In the genomic region with DNA sequence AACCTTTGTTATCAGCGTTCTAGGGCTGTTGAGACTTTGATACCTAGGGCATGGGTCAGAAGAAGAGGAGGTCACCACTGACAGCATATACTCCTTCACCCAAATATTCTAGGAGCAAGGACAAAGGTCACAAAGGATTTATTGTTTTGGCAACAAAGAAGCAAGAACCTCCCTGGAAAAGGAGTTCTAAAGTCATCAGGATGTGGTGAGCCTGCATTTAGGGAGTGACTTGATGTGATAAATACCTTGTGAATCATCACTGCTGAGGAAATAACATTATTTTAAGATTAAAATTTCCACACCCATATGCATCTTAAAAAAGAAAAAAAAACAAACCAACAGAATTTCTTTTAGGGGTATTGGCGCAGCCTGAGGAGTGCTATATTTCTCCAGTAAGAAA, we compare ENCODE assay signal across 23 cellular contexts. TPM values are rescaled to one million over a fixed set of nuclear protein-coding genes. Genes with fewer than 3 reads are reported as not detected.
DNase-seq lines count a peak whose midpoint lies in the region; ATAC-seq, FAIRE-seq and TF ChIP-seq lines count a peak whose summit lies in the region.
"Had no signal": no experiment of that assay in that cellular context is flagged by ENCODE, and none has a peak within 500 bp of the region (broad histone marks: within the 10 kb centered on the region; RNA-seq: fewer than 3 reads in every experiment).

No MANE protein-coding gene starts in this region.

- no peak overlapping the region for H3K9ac ChIP-seq in astrocyte (ENCODE audit: low read length)
- H3K9ac ChIP-seq: BLaER1 had no signal

- peaks cover 10% of the 10 kb centered on the region for H3K36me3 ChIP-seq in astrocyte (ENCODE audit: insufficient read depth, low read length)
- H3K36me3 ChIP-seq: BLaER1, gastrocnemius medialis, pancreas had no signal

- H3K4me3 Mint-ChIP-seq in HFFc6 (no peak overlapping the region), astrocyte (ENCODE audit: unreplicated experiment) (no peak overlapping the region)
- H3K4me3 Mint-ChIP-seq: activated B cell treated with CpG ODN at 0.5 μM for 24 hours; activated naive CD8-positive, alpha-beta T cell treated with anti-CD3 and anti-CD28 coated beads, Interleukin-2, amount 10 ng/mL, durations not matched to agents 7 days and 5 days; T-helper 17 cell had no signal

- intact Hi-C loops in cardiac septum (cut with DNase I), result no loop called here

- peaks cover 4% of the 10 kb centered on the region for H3K4me1 ChIP-seq in astrocyte (ENCODE audit: insufficient read depth, low read length)
- H3K4me1 ChIP-seq: BLaER1, gastrocnemius medialis, pancreas had no signal

- H3K36me3 Mint-ChIP-seq in HFFc6 (ENCODE audit: low read depth) (peaks cover 50% of the 10 kb centered on the region), astrocyte (ENCODE audit: low read depth, unreplicated experiment) (no peaks in the 10 kb centered on the region)
- H3K36me3 Mint-ChIP-seq: activated naive CD8-positive, alpha-beta T cell treated with anti-CD3 and anti-CD28 coated beads, Interleukin-2, amount 10 ng/mL, durations not matched to agents 7 days and 5 days had no signal

- H3K4me1 Mint-ChIP-seq in HFFc6 (ENCODE audit: low read depth), result peaks cover 59% of the 10 kb centered on the region
- H3K4me1 Mint-ChIP-seq in astrocyte (ENCODE audit: low read depth, unreplicated experiment), result peaks cover 2% of the 10 kb centered on the region
- H3K4me1 Mint-ChIP-seq: activated B cell treated with CpG ODN at 0.5 μM for 24 hours had no signal

- H4K20me1 ChIP-seq in astrocyte (ENCODE audit: insufficient read depth, low read length), result no peaks in the 10 kb centered on the region
- H4K20me1 ChIP-seq: BLaER1 had no signal

- H3K79me2 ChIP-seq in astrocyte (ENCODE audit: insufficient read depth, low read length), result no peaks in the 10 kb centered on the region

- H3K4me3 ChIP-seq in astrocyte (ENCODE audit: insufficient read depth, low read depth, low read length), result no peak overlapping the region
- H3K4me3 ChIP-seq: BLaER1, gastrocnemius medialis, pancreas, skin epidermis, testis had no signal

- H2AFZ ChIP-seq in astrocyte (ENCODE audit: low read depth, low read length), result no peak overlapping the region

- TF ChIP-seq CTCF in HFFc6 (IDR thresholded peaks at IDR 0.05) (no peak), astrocyte (IDR thresholded peaks at IDR 0.05; ENCODE audit: insufficient read depth, low read depth, low read length) (no peak)

- H3K9me3 Mint-ChIP-seq in HFFc6, result no peaks in the 10 kb centered on the region
- H3K9me3 Mint-ChIP-seq in astrocyte (ENCODE audit: unreplicated experiment), result peaks cover 3% of the 10 kb centered on the region
- H3K9me3 Mint-ChIP-seq: activated B cell treated with CpG ODN at 0.5 μM for 24 hours; activated naive CD8-positive, alpha-beta T cell treated with anti-CD3 and anti-CD28 coated beads, Interleukin-2, amount 10 ng/mL, durations not matched to agents 7 days and 5 days had no signal

- no peaks in the 10 kb centered on the region for H3K27me3 ChIP-seq in astrocyte (ENCODE audit: insufficient read depth, low read length)
- H3K27me3 ChIP-seq: BLaER1, gastrocnemius medialis, pancreas, testis had no signal

- H3K9me3 ChIP-seq in astrocyte (ENCODE audit: insufficient read depth, low read depth, low read length), result no peaks in the 10 kb centered on the region
- H3K9me3 ChIP-seq: BLaER1, gastrocnemius medialis, pancreas, testis had no signal

- no peak for ATAC-seq in HG03139 (IDR thresholded peaks at IDR 0.05; ENCODE audit: unreplicated experiment)
- ATAC-seq: gastrocnemius medialis, left ventricle myocardium superior, pancreas, T-helper 17 cell had no signal

- H3K4me2 ChIP-seq in astrocyte (ENCODE audit: low read length), result no peak overlapping the region
- H3K4me2 ChIP-seq: BLaER1 had no signal

- H3K27ac ChIP-seq in astrocyte (ENCODE audit: low read depth, low read length), result no peak overlapping the region
- H3K27ac ChIP-seq: BLaER1, gastrocnemius medialis, pancreas, skin epidermis, testis had no signal

- peak overlapping the region; percentile 40; the same call in 1 of the 2 replicates for H3K27ac Mint-ChIP-seq in HFFc6
- no peak overlapping the region for H3K27ac Mint-ChIP-seq in astrocyte (ENCODE audit: unreplicated experiment)
- H3K27ac Mint-ChIP-seq: activated B cell treated with CpG ODN at 0.5 μM for 24 hours; activated naive CD8-positive, alpha-beta T cell treated with anti-CD3 and anti-CD28 coated beads, Interleukin-2, amount 10 ng/mL, durations not matched to agents 7 days and 5 days; T-helper 17 cell had no signal

- FAIRE-seq in astrocyte (lab: Jason Lieb, UNC) (no peak), urothelium cell line (lab: Jason Lieb, UNC) (no peak), H54 (lab: Jason Lieb, UNC) (no peak)
- FAIRE-seq: pancreas had no signal

- TF ChIP-seq POLR2A in H54 (IDR thresholded peaks at IDR 0.05; ENCODE audit: low read depth, low read length), result no peak

- 0 out of 2 replicates have a peak, but pooled peaks cover 4% of the 10 kb centered on the region for H3K27me3 Mint-ChIP-seq in HFFc6 (ENCODE audit: insufficient read depth)
- no peaks in the 10 kb centered on the region for H3K27me3 Mint-ChIP-seq in astrocyte (ENCODE audit: low read depth, unreplicated experiment)

- DNase-seq in HFFc6, result peak; percentile 24
- DNase-seq in astrocyte (ENCODE audit: low read depth), result peak; percentile 64
- DNase-seq in glomerular visceral epithelial cell (ENCODE audit: extremely low spot score), result peak; percentile 9
- peak; percentile 17 for DNase-seq in urothelium cell line (ENCODE audit: low spot score)
- no peak for DNase-seq in H54 (ENCODE audit: insufficient read length, low spot score)
- DNase-seq in cardiac septum (ENCODE audit: low spot score), result no peak
- DNase-seq: activated B cell treated with CpG ODN at 0.5 μM for 24 hours; activated naive CD8-positive, alpha-beta T cell treated with anti-CD3 and anti-CD28 coated beads, Interleukin-2, amount 10 ng/mL, durations not matched to agents 7 days and 5 days; central memory CD4-positive, alpha-beta T cell; DMS 273 treated with DMSO at 0.1 percent for 48 hours; effector memory CD4-positive, alpha-beta T cell; gastrocnemius medialis; left ventricle myocardium superior; NCI-H187; NCI-H446; pancreas; SHP77; T-helper 17 cell; testis had no signal

RNA-seq across cellular contexts. Expression of a gene that starts 13.9 kb away (rescaled TPM):
- not detected for total RNA-seq in HFFc6 (2021; fragmentation: NEBNext Ultra II Directional; extraction: Animal tissue kit (Norgen Biotek cat#: 25700))
- not detected in 2 replicates for total RNA-seq in astrocyte
- not detected for total RNA-seq in cardiac septum
- total RNA-seq: activated B cell treated with CpG ODN at 0.5 μM for 24 hours; activated naive CD8-positive, alpha-beta T cell treated with anti-CD3 and anti-CD28 coated beads, Interleukin-2, amount 10 ng/mL, durations not matched to agents 7 days and 5 days; gastrocnemius medialis; H4; left ventricle myocardium superior; pancreas; T-helper 17 cell; testis had no signal

RNA-seq across cellular contexts. Expression of a gene that starts 28.0 kb away (rescaled TPM):
- total RNA-seq in HFFc6 (2021; fragmentation: NEBNext Ultra II Directional; extraction: Animal tissue kit (Norgen Biotek cat#: 25700)), result 1 to 10 TPM in 3 of 6 experiments, under 1 TPM in 3; 0.74 to 2.3 (median 0.93) TPM
- total RNA-seq in astrocyte (0.26 and 0.57 TPM in 2 replicates), cardiac septum (not detected)
- total RNA-seq: activated B cell treated with CpG ODN at 0.5 μM for 24 hours, gastrocnemius medialis, H4, left ventricle myocardium superior, pancreas, T-helper 17 cell had no signal

RNA-seq across cellular contexts. Expression of a gene that starts 45.2 kb away (rescaled TPM):
- not detected for total RNA-seq in HFFc6 (2021; fragmentation: NEBNext Ultra II Directional; extraction: Animal tissue kit (Norgen Biotek cat#: 25700))
- total RNA-seq in astrocyte, result not detected in 2 replicates
- not detected for total RNA-seq in cardiac septum
- total RNA-seq: activated B cell treated with CpG ODN at 0.5 μM for 24 hours; activated naive CD8-positive, alpha-beta T cell treated with anti-CD3 and anti-CD28 coated beads, Interleukin-2, amount 10 ng/mL, durations not matched to agents 7 days and 5 days; gastrocnemius medialis; H4; left ventricle myocardium superior; pancreas; T-helper 17 cell; testis had no signal

Comparison
In these comparisons a context has a peak if more than half of its experiments do, and no peak if none do; other contexts are left out.
1. DNase-seq: peak in HFFc6 (single experiment), astrocyte (single experiment), glomerular visceral epithelial cell (single experiment) and urothelium cell line (single experiment); none in H54 (single experiment) and cardiac septum (single experiment).